ENCODE assay signal across 11 cellular contexts in the genomic region with DNA sequence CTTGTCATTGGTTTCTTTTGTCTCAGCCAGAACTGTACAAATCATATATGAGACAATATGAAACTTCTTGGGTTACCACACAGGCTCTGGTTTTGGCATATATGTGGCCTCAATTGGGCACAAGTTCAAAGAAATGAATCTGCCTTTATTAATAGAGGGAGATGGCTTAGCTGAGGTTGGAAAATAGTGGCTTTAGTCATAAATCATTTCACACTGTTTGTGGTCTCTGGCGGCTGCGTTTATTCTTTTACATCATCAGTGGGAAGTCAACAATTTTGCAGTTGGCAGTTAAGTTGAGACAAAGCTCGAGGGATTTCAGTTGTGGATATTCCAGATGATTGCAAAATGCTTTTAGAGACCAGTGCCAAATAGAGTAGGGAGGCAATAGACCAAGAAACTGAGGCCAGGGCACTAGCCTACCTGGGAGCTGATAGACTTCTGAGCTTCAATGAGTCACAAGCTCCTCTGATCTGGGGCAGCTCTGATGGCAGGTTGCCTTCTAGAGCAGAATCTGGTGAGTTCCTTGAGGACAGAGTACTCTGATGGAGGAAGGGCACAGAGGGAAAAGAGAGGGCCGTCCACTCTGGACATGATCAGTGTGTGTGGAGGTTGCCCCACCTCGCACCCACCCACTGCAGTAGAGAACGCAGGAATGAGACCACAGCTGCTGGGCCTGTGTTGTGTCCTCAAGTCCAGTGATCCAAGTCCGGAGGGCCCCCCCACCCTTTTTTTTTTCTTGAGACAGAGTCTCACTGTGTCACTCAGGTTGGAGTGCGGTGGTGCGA.
DNase-seq lines count a peak whose midpoint lies in the region; TF ChIP-seq lines count a peak whose summit lies in the region.
"Had no signal": no experiment of that assay in that cellular context is flagged by ENCODE, and none has a peak within 500 bp of the region (broad histone marks: within the 10 kb centered on the region; RNA-seq: fewer than 3 reads in every experiment).

No MANE protein-coding gene starts in this region.

- no peak for TF ChIP-seq RAD21 in Ishikawa (IDR thresholded peaks at IDR 0.05; ENCODE audit: low read depth)

- H3K36me3 Mint-ChIP-seq in activated naive CD4-positive, alpha-beta T cell treated with anti-CD3 and anti-CD28 coated beads, Interleukin-2, amount 50 U/mL, for 24 hours = peaks cover 8% of the 10 kb centered on the region
- H3K36me3 Mint-ChIP-seq in immature natural killer cell = peaks cover 4 to 10% (median 5%) of the 10 kb centered on the region in 3 donors

- peaks cover 16% of the 10 kb centered on the region for H3K9me3 Mint-ChIP-seq in activated naive CD4-positive, alpha-beta T cell treated with anti-CD3 and anti-CD28 coated beads, Interleukin-2, amount 50 U/mL, for 24 hours
- H3K9me3 Mint-ChIP-seq in immature natural killer cell = peaks cover 0 to 4% (median 0%) of the 10 kb centered on the region in 6 donors

- DNase-seq in AG08395 (ENCODE audit: low spot score) (peak; percentile 58), immature natural killer cell (no peak), cortex of kidney (lab: John Stamatoyannopoulos, UW) (no peak), inferior parietal cortex (ENCODE audit: extremely low spot score) (no peak), SHP77 (lab: John Stamatoyannopoulos, UW) (no peak), HPDE6-E6E7 (ENCODE audit: extremely low spot score) (no peak)
- DNase-seq: DMS79; effector CD4-positive, alpha-beta T cell; NCI-H1105 had no signal

- H3K4me3 Mint-ChIP-seq in activated naive CD4-positive, alpha-beta T cell treated with anti-CD3 and anti-CD28 coated beads, Interleukin-2, amount 50 U/mL, for 24 hours = no peak overlapping the region
- peak overlapping the region in 3 of 5 donors; percentile 3 to 29 (median 17) for H3K4me3 Mint-ChIP-seq in immature natural killer cell

- no peaks in the 10 kb centered on the region for H3K27me3 Mint-ChIP-seq in activated naive CD4-positive, alpha-beta T cell treated with anti-CD3 and anti-CD28 coated beads, Interleukin-2, amount 50 U/mL, for 24 hours
- H3K27me3 Mint-ChIP-seq in immature natural killer cell (ENCODE audit: low read depth in 3 of 3) = peaks cover 0 to 5% (median 1%) of the 10 kb centered on the region in 3 donors

- H3K27ac Mint-ChIP-seq in activated naive CD4-positive, alpha-beta T cell treated with anti-CD3 and anti-CD28 coated beads, Interleukin-2, amount 50 U/mL, for 24 hours = peak overlapping the region; percentile 6
- peak overlapping the region; percentile 20 to 79 (median 42) for H3K27ac Mint-ChIP-seq in immature natural killer cell

- peaks cover 34% of the 10 kb centered on the region for H3K4me1 Mint-ChIP-seq in activated naive CD4-positive, alpha-beta T cell treated with anti-CD3 and anti-CD28 coated beads, Interleukin-2, amount 50 U/mL, for 24 hours
- peaks cover 38 to 51% of the 10 kb centered on the region in 2 donors for H3K4me1 Mint-ChIP-seq in immature natural killer cell

- no peak for TF ChIP-seq EP300 in Ishikawa (IDR thresholded peaks at IDR 0.05; ENCODE audit: borderline replicate concordance)

TF ChIP-seq in Ishikawa, 13 proteins besides CTCF, POLR2A, EP300 and RAD21:
- TF ChIP-seq, protein P1, sequence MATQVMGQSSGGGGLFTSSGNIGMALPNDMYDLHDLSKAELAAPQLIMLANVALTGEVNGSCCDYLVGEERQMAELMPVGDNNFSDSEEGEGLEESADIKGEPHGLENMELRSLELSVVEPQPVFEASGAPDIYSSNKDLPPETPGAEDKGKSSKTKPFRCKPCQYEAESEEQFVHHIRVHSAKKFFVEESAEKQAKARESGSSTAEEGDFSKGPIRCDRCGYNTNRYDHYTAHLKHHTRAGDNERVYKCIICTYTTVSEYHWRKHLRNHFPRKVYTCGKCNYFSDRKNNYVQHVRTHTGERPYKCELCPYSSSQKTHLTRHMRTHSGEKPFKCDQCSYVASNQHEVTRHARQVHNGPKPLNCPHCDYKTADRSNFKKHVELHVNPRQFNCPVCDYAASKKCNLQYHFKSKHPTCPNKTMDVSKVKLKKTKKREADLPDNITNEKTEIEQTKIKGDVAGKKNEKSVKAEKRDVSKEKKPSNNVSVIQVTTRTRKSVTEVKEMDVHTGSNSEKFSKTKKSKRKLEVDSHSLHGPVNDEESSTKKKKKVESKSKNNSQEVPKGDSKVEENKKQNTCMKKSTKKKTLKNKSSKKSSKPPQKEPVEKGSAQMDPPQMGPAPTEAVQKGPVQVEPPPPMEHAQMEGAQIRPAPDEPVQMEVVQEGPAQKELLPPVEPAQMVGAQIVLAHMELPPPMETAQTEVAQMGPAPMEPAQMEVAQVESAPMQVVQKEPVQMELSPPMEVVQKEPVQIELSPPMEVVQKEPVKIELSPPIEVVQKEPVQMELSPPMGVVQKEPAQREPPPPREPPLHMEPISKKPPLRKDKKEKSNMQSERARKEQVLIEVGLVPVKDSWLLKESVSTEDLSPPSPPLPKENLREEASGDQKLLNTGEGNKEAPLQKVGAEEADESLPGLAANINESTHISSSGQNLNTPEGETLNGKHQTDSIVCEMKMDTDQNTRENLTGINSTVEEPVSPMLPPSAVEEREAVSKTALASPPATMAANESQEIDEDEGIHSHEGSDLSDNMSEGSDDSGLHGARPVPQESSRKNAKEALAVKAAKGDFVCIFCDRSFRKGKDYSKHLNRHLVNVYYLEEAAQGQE (IDR thresholded peaks at IDR 0.05; ENCODE audit: low read depth) = no peak
- 0 out of 2 replicates have a peak, but pooled peaks have one; percentile 16 for TF ChIP-seq NFIC (IDR thresholded peaks at IDR 0.05)
